Comparison of ENCODE assay signal across 1 cellular context in genomic region chr12:27575780-27576154, GRCh38.
TF ChIP-seq lines count a peak whose summit lies in the region.

No MANE protein-coding gene starts in this region.

TF ChIP-seq in GM12878, 131 proteins besides CTCF, POLR2A, EP300 and RAD21 (continued from another document):
- TF ChIP-seq BCL3 (IDR thresholded peaks at IDR 0.05; ENCODE audit: borderline replicate concordance, insufficient read depth, low read depth, low read length, poor library complexity, severe bottlenecking) (no peak), FOXM1 (IDR thresholded peaks at IDR 0.05; ENCODE audit: low read depth, low read length) (no peak), HDAC2 (IDR thresholded peaks at IDR 0.05) (no peak), TAF1 (IDR thresholded peaks at IDR 0.05; ENCODE audit: borderline replicate concordance, low read depth, low read length) (no peak), ZBTB4 (CRISPR knock-in tag; IDR thresholded peaks at IDR 0.05) (no peak), ATF3 (IDR thresholded peaks at IDR 0.05; ENCODE audit: borderline replicate concordance, extremely low read depth, low read depth, low read length) (no peak), ZNF274 (IDR thresholded peaks at IDR 0.05; ENCODE audit: insufficient read depth, insufficient read length) (no peak), SMAD5 (IDR thresholded peaks at IDR 0.05; ENCODE audit: low read depth) (no peak), SMARCA5 (IDR thresholded peaks at IDR 0.05) (no peak), MAX (IDR thresholded peaks at IDR 0.05; ENCODE audit: low read depth, low read length) (no peak), CHD2 (IDR thresholded peaks at IDR 0.05; ENCODE audit: borderline replicate concordance, low read depth, low read length) (no peak), RB1 (IDR thresholded peaks at IDR 0.05; ENCODE audit: borderline replicate concordance) (no peak), POU2F2 (IDR thresholded peaks at IDR 0.05; ENCODE audit: borderline replicate concordance, low read depth, low read length) (no peak), ESRRA (IDR thresholded peaks at IDR 0.05; ENCODE audit: low read length) (no peak), MTA2 (IDR thresholded peaks at IDR 0.05; ENCODE audit: low read depth) (no peak)
